Comparison of ENCODE assay signal across 19 cellular contexts in the genomic region with DNA sequence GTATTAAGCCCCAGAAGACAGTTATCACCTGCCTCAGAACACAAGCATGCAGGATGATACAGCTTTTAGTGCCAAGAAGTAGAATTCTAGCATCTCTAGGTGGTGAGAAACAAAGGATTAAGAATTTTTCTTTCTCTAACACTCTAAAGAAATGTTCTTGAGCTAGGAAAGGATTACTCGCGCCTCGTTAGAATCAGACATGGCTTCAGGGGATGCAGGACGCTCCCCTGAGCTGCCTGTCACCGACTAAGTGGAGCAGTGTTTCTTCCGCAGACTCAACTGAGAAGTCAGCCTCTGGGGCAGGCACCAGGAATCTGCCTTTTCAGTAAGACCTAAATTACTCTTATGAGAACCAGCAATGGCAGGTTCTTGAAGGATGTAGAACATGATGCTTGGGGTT. TPM values are rescaled to one million over a fixed set of nuclear protein-coding genes. Genes with fewer than 3 reads are reported as not detected.
"Had no signal": no experiment of that assay in that cellular context is flagged by ENCODE, and none has a peak within 500 bp of the region (broad histone marks: within the 10 kb centered on the region; RNA-seq: fewer than 3 reads in every experiment).

Gene LYZL1 (plus strand): TSS at position 165 of the 400 bp plus-strand sequence. CDS start 2,798 bp downstream, outside the sequence.

RNA-seq across cellular contexts. Expression of gene LYZL1, which starts in this region (rescaled TPM):
- total RNA-seq: naive thymus-derived CD4-positive, alpha-beta T cell; natural killer cell; occipital lobe; osteoblast; ovary; progenitor cell of endocrine pancreas; psoas muscle; renal cortical epithelial cell; right atrium auricular region; sciatic nerve; smooth muscle cell; spleen; suprapubic skin; thoracic aorta; tibial nerve; upper lobe of right lung; urinary bladder; vagina had no signal
- polyA plus RNA-seq: naive thymus-derived CD4-positive, alpha-beta T cell; neural cell; ovary; psoas muscle; smooth muscle cell; spleen; urinary bladder had no signal
